ENCODE assay signal across 1 cellular context in genomic region chr6:83221886-83222479, GRCh38.
TF ChIP-seq lines count a peak whose summit lies in the region.

No MANE protein-coding gene starts in this region.

TF ChIP-seq in K562, 482 proteins besides CTCF, POLR2A, EP300 and RAD21 (continued from another document):
- no peak for TF ChIP-seq TFE3 (CRISPR knock-in tag; IDR thresholded peaks at IDR 0.05)
- TF ChIP-seq MIER1 (IDR thresholded peaks at IDR 0.05; ENCODE audit: low read depth) = no peak
- peak; percentile 65 for TF ChIP-seq DEAF1 (CRISPR knock-in tag; IDR thresholded peaks at IDR 0.05)
- TF ChIP-seq ZNF764 (CRISPR knock-in tag; IDR thresholded peaks at IDR 0.05; ENCODE audit: low read depth) = no peak
- no peak for TF ChIP-seq ZNF347 (CRISPR knock-in tag; IDR thresholded peaks at IDR 0.05; ENCODE audit: low read depth)
- no peak for TF ChIP-seq TFAP4 (CRISPR knock-in tag; IDR thresholded peaks at IDR 0.05; ENCODE audit: borderline replicate concordance)
- no peak for TF ChIP-seq SP1 (CRISPR knock-in tag; IDR thresholded peaks at IDR 0.05)
- no peak for TF ChIP-seq NFE2L1 (tag; IDR thresholded peaks at IDR 0.05; ENCODE audit: borderline replicate concordance, low read depth)
- no peak for TF ChIP-seq FOXO4 (CRISPR knock-in tag; IDR thresholded peaks at IDR 0.05)
- no peak for TF ChIP-seq POLR2AphosphoS2 (IDR thresholded peaks at IDR 0.05; ENCODE audit: low read length)
- TF ChIP-seq HNRNPK (IDR thresholded peaks at IDR 0.05; ENCODE audit: low read depth, low read length, poor library complexity, severe bottlenecking) = no peak
- no peak for TF ChIP-seq CUX1 (CRISPR knock-in tag; IDR thresholded peaks at IDR 0.05)
- no peak for TF ChIP-seq SMAD2 (IDR thresholded peaks at IDR 0.05; ENCODE audit: low read depth, low read length)
- no peak for TF ChIP-seq HMGXB4 (CRISPR knock-in tag; IDR thresholded peaks at IDR 0.05)
- TF ChIP-seq RBBP5 (IDR thresholded peaks at IDR 0.05; ENCODE audit: borderline replicate concordance, insufficient read depth, low read length, poor library complexity, severe bottlenecking) = no peak
- no peak for TF ChIP-seq XRCC5 (IDR thresholded peaks at IDR 0.05; ENCODE audit: low read depth, low read length)
- no peak for TF ChIP-seq PTTG1 (tag; IDR thresholded peaks at IDR 0.05; ENCODE audit: low read depth)
- peak; percentile 34; the same call in 1 of the 2 replicates for TF ChIP-seq SMC3 (conservative IDR thresholded peaks at IDR 0.05; ENCODE audit: insufficient read depth, low read depth, low read length)
- TF ChIP-seq HNRNPUL1 (IDR thresholded peaks at IDR 0.05; ENCODE audit: low read length) = no peak
- no peak for TF ChIP-seq RAD51 (IDR thresholded peaks at IDR 0.05; ENCODE audit: borderline replicate concordance, low read depth)
- TF ChIP-seq ZNF263 (CRISPR knock-in tag; IDR thresholded peaks at IDR 0.05; ENCODE audit: borderline replicate concordance) = no peak
- TF ChIP-seq TEAD4 (IDR thresholded peaks at IDR 0.05; ENCODE audit: low read length) = no peak
- no peak for TF ChIP-seq TEAD4 (CRISPR knock-in tag; IDR thresholded peaks at IDR 0.05; ENCODE audit: borderline replicate concordance)
- no peak for TF ChIP-seq TAF15 (IDR thresholded peaks at IDR 0.05; ENCODE audit: low read depth, low read length)
- no peak for TF ChIP-seq CLOCK (CRISPR knock-in tag; IDR thresholded peaks at IDR 0.05; ENCODE audit: borderline replicate concordance)
